In the genomic region with DNA sequence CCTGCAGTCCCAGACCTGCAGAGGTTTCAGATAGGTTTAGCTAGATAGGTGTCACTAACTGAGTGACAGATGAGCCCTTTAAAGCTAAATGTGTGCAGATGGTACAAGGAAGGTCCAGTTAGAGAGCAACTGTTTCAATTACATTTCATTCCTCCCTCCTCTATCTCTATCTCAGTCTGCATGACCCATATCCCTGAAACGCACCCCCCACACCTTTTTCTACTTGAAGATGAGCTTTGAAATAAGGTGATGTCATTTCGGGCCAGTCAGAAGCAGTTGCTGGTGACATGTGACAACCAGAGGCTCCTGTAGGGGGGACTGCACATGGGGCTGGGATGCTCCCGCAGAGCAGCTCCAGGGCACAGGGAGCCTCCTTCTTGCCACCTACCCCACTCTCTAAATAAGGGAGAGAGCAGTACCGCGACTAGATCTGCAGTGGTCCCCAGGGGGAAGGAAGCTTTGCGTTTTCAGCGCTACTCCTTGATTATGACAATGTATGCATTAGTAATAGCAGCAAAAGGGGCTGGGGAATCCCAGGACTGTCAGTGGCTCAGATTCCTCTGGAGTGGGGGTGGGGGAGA, we compare ENCODE assay signal across 10 cellular contexts. TPM values are rescaled to one million over a fixed set of nuclear protein-coding genes. Genes with fewer than 3 reads are reported as not detected.
DNase-seq lines count a peak whose midpoint lies in the region; ATAC-seq, FAIRE-seq and TF ChIP-seq lines count a peak whose summit lies in the region.
"Had no signal": no experiment of that assay in that cellular context is flagged by ENCODE, and none has a peak within 500 bp of the region (broad histone marks: within the 10 kb centered on the region; RNA-seq: fewer than 3 reads in every experiment).

No MANE protein-coding gene starts in this region.

- H3K27ac ChIP-seq in thoracic aorta, result peak overlapping the region; percentile 78 to 100

- no peak for TF ChIP-seq CTCF in thoracic aorta (IDR thresholded peaks at IDR 0.05)

- H3K36me3 ChIP-seq in thoracic aorta, result peaks cover 41% of the 10 kb centered on the region

- H3K4me1 Mint-ChIP-seq in activated T-cell treated with anti-CD3 and anti-CD28 coated beads, Interleukin-2, amount 50 U/mL, for 4 hours (ENCODE audit: low read depth), result peaks cover 65% of the 10 kb centered on the region
- H3K4me1 Mint-ChIP-seq in activated naive CD4-positive, alpha-beta T cell treated with anti-CD3 and anti-CD28 coated beads, Interleukin-2, amount 50 U/mL, for 24 hours, result peaks cover 69% of the 10 kb centered on the region

- no peaks in the 10 kb centered on the region for H3K9me3 ChIP-seq in thoracic aorta

- H3K36me3 Mint-ChIP-seq in activated T-cell treated with anti-CD3 and anti-CD28 coated beads, Interleukin-2, amount 50 U/mL, for 4 hours (ENCODE audit: insufficient read depth), result peaks cover 22% of the 10 kb centered on the region
- H3K36me3 Mint-ChIP-seq in activated naive CD4-positive, alpha-beta T cell treated with anti-CD3 and anti-CD28 coated beads, Interleukin-2, amount 50 U/mL, for 24 hours, result peaks cover 2% of the 10 kb centered on the region

- peaks cover 24 to 33% of the 10 kb centered on the region in 2 donors for H3K4me1 ChIP-seq in thoracic aorta (ENCODE audit: control insufficient read depth in 1 of 2, low read depth in 2 of 2)

- H3K27me3 Mint-ChIP-seq in activated T-cell treated with anti-CD3 and anti-CD28 coated beads, Interleukin-2, amount 50 U/mL, for 4 hours (ENCODE audit: low read depth), result no peaks in the 10 kb centered on the region
- H3K27me3 Mint-ChIP-seq in activated naive CD4-positive, alpha-beta T cell treated with anti-CD3 and anti-CD28 coated beads, Interleukin-2, amount 50 U/mL, for 24 hours, result no peaks in the 10 kb centered on the region

- no peaks in the 10 kb centered on the region for H3K27me3 ChIP-seq in thoracic aorta (replicated peaks; ENCODE audit: insufficient read depth)

- peak overlapping the region; percentile 76 for H3K4me3 Mint-ChIP-seq in activated T-cell treated with anti-CD3 and anti-CD28 coated beads, Interleukin-2, amount 50 U/mL, for 4 hours
- H3K4me3 Mint-ChIP-seq in activated naive CD4-positive, alpha-beta T cell treated with anti-CD3 and anti-CD28 coated beads, Interleukin-2, amount 50 U/mL, for 24 hours, result peak overlapping the region; percentile 75

- no peaks in the 10 kb centered on the region for H3K9me3 Mint-ChIP-seq in activated T-cell treated with anti-CD3 and anti-CD28 coated beads, Interleukin-2, amount 50 U/mL, for 4 hours
- H3K9me3 Mint-ChIP-seq in activated naive CD4-positive, alpha-beta T cell treated with anti-CD3 and anti-CD28 coated beads, Interleukin-2, amount 50 U/mL, for 24 hours, result no peaks in the 10 kb centered on the region

- ATAC-seq in activated T-cell treated with anti-CD3 and anti-CD28 coated beads, Interleukin-2, amount 50 U/mL, for 4 hours, result peak; percentile 12 to 15
- ATAC-seq in thoracic aorta (ENCODE audit: insufficient number of reproducible peaks, low FRiP score, low read depth), result no peak
- ATAC-seq in GM18502 (IDR thresholded peaks at IDR 0.05; ENCODE audit: poor library complexity, unreplicated experiment), result no peak

- DNase-seq in activated T-cell treated with anti-CD3 and anti-CD28 coated beads, Interleukin-2, amount 50 U/mL, for 4 hours, result no peak
- DNase-seq in activated T-cell treated with anti-CD3 and anti-CD28 coated beads, Interleukin-2, amount 50 U/mL, for 1 hour, result no peak
- DNase-seq in inferior parietal cortex (ENCODE audit: extremely low spot score), result peak; percentile 36
- no peak for DNase-seq in thoracic aorta (ENCODE audit: low spot score)
- no peak for DNase-seq in middle frontal gyrus (ENCODE audit: extremely low spot score, low spot score)
- DNase-seq in RCC 7860 (ENCODE audit: low spot score), result no peak
- DNase-seq: kidney had no signal

- no peak for FAIRE-seq in RCC 7860 (lab: Jason Lieb, UNC)
- FAIRE-seq: kidney had no signal

- peak overlapping the region; percentile 94 for H3K27ac Mint-ChIP-seq in activated naive CD4-positive, alpha-beta T cell treated with anti-CD3 and anti-CD28 coated beads, Interleukin-2, amount 50 U/mL, for 24 hours

- peak overlapping the region; percentile 93 for H3K4me3 ChIP-seq in thoracic aorta

RNA-seq across cellular contexts. Expression of gene ATP8B2, which starts 4.3 kb away (rescaled TPM):
- 10 to 100 TPM; 73.1 to 74.9 (median 73.4) TPM for total RNA-seq in activated T-cell treated with anti-CD3 and anti-CD28 coated beads, Interleukin-2, amount 50 U/mL, for 4 hours
- 100 to 1,000 TPM; 190 to 291 TPM for total RNA-seq in thoracic aorta

RNA-seq across cellular contexts. Expression of gene AQP10, which starts 8.7 kb away (rescaled TPM):
- not detected for total RNA-seq in activated T-cell treated with anti-CD3 and anti-CD28 coated beads, Interleukin-2, amount 50 U/mL, for 4 hours
- total RNA-seq in thoracic aorta, result not detected
- total RNA-seq: kidney, SK-MEL-5 had no signal

RNA-seq across cellular contexts. Expression of gene HAX1, which starts 57.2 kb away (rescaled TPM):
- 100 to 1,000 TPM; 131 to 178 (median 157) TPM for total RNA-seq in activated T-cell treated with anti-CD3 and anti-CD28 coated beads, Interleukin-2, amount 50 U/mL, for 4 hours
- 10 to 100 TPM; 82.4 to 91.4 TPM for total RNA-seq in thoracic aorta

Comparison
In these comparisons a context has a peak if more than half of its experiments do, and no peak if none do; other contexts are left out.
1. ATAC-seq: peak in activated T-cell treated with anti-CD3 and anti-CD28 coated beads, Interleukin-2, amount 50 U/mL, for 4 hours (2 of 2); none in thoracic aorta (single experiment) and GM18502 (single experiment).